Comparison of ENCODE assay signal across 22 cellular contexts in genomic region chr1:190124068-190124467, GRCh38.
DNase-seq lines count a peak whose midpoint lies in the region; ATAC-seq and TF ChIP-seq lines count a peak whose summit lies in the region.
"Had no signal": no experiment of that assay in that cellular context is flagged by ENCODE, and none has a peak within 500 bp of the region (broad histone marks: within the 10 kb centered on the region; RNA-seq: fewer than 3 reads in every experiment).

No MANE protein-coding gene starts in this region.

- H2AK5ac ChIP-seq in neuronal stem cell (ENCODE audit: low read depth, low read length), result no peak overlapping the region

- H3K18ac ChIP-seq in neuronal stem cell (ENCODE audit: low read length), result no peak overlapping the region

- H3K27me3 Mint-ChIP-seq in CD14-positive monocyte (ENCODE audit: low read depth in 3 of 3), result peaks cover 0 to 2% (median 0%) of the 10 kb centered on the region in 3 donors
- no peaks in the 10 kb centered on the region for H3K27me3 Mint-ChIP-seq in activated T-cell treated with anti-CD3 and anti-CD28 coated beads, Interleukin-2, amount 50 U/mL, for 4 hours (ENCODE audit: low read depth)
- H3K27me3 Mint-ChIP-seq: activated B cell treated with CpG ODN at 0.5 μM for 24 hours; activated CD4-positive, alpha-beta memory T cell treated with anti-CD3 and anti-CD28 coated beads, Interleukin-2, amount 10 ng/mL, durations not matched to agents 7 days and 5 days; dendritic cell treated with granulocyte-macrophage colony-stimulating factor and Interleukin-4, amounts not matched to agents 40 ng/mL and 50 ng/mL, for 4 days; memory B cell had no signal

- no peak overlapping the region for H4K91ac ChIP-seq in neuronal stem cell (ENCODE audit: low read depth, low read length, poor library complexity)

- peak overlapping the region; percentile 34 for H2AFZ ChIP-seq in neuronal stem cell (ENCODE audit: low read length)

- no peak overlapping the region for H3K9ac ChIP-seq in neuronal stem cell (ENCODE audit: low read depth, low read length, poor library complexity)
- H3K9ac ChIP-seq: SK-N-SH had no signal

- peak; percentile 16 for DNase-seq in ELR (ENCODE audit: low read depth)
- peak; percentile 64 for DNase-seq in NCI-H69 (lab: John Stamatoyannopoulos, UW)
- DNase-seq in brain microvascular endothelial cell, result no peak
- DNase-seq in neuronal stem cell (ENCODE audit: low spot score), result no peak
- no peak for DNase-seq in CD14-positive monocyte (ENCODE audit: low spot score)
- no peak for DNase-seq in activated T-cell treated with anti-CD3 and anti-CD28 coated beads, Interleukin-2, amount 50 U/mL, for 4 hours
- DNase-seq: activated B cell treated with CpG ODN at 0.5 μM for 24 hours; activated CD4-positive, alpha-beta memory T cell treated with anti-CD3 and anti-CD28 coated beads, Interleukin-2, amount 10 ng/mL, durations not matched to agents 7 days and 5 days; activated gamma-delta T cell; head of caudate nucleus; MM.1S; NCI-H1694 treated with DMSO at 0.1 percent for 48 hours; pancreas; right lobe of liver; RPMI8226; SK-N-SH; stomach had no signal

- no peaks in the 10 kb centered on the region for H3K9me3 ChIP-seq in neuronal stem cell (replicated peaks in 1 of 2; ENCODE audit: control insufficient read depth in 2 of 2, insufficient read depth in 1 of 2, low read depth in 1 of 2, low read length in 2 of 2)
- H3K9me3 ChIP-seq: pancreas, right lobe of liver, SK-N-SH, stomach, tibial nerve had no signal

- no peak overlapping the region for H2BK120ac ChIP-seq in neuronal stem cell (ENCODE audit: low read depth, low read length)

- WGBS in neuronal stem cell (ENCODE audit: extremely low coverage in 2 of 2, insufficient read length in 2 of 2, insufficient replicate concordance in 1 of 2), 2 donors, result no CpG with 5 or more reads among the region's 3 CpGs

- H3K4me3 ChIP-seq in brain microvascular endothelial cell (ENCODE audit: low read depth, low read length) (no peak overlapping the region), neuronal stem cell (ENCODE audit: low read length in 2 of 2) (no peak overlapping the region)
- H3K4me3 ChIP-seq: pancreas, right lobe of liver, stomach, tibial nerve had no signal

- H2BK12ac ChIP-seq in neuronal stem cell (ENCODE audit: low read length), result no peak overlapping the region

- H3K4me1 ChIP-seq in neuronal stem cell (ENCODE audit: control insufficient read depth in 2 of 2, insufficient read depth in 1 of 2, low read depth in 1 of 2, low read length in 2 of 2), result no peaks in the 10 kb centered on the region
- H3K4me1 ChIP-seq: pancreas, right lobe of liver, stomach, tibial nerve had no signal

- H3K79me1 ChIP-seq in neuronal stem cell (ENCODE audit: low read depth, low read length), result no peaks in the 10 kb centered on the region

- H3K9me3 Mint-ChIP-seq in CD14-positive monocyte, result peaks cover 0 to 3% (median 0%) of the 10 kb centered on the region in 7 donors
- peaks cover 6% of the 10 kb centered on the region for H3K9me3 Mint-ChIP-seq in activated T-cell treated with anti-CD3 and anti-CD28 coated beads, Interleukin-2, amount 50 U/mL, for 4 hours
- H3K9me3 Mint-ChIP-seq: dendritic cell treated with granulocyte-macrophage colony-stimulating factor and Interleukin-4, amounts not matched to agents 40 ng/mL and 50 ng/mL, for 4 days had no signal

- no peak overlapping the region for H3K27ac Mint-ChIP-seq in CD14-positive monocyte
- H3K27ac Mint-ChIP-seq: activated B cell treated with CpG ODN at 0.5 μM for 24 hours; activated CD4-positive, alpha-beta memory T cell treated with anti-CD3 and anti-CD28 coated beads, Interleukin-2, amount 10 ng/mL, durations not matched to agents 7 days and 5 days; dendritic cell treated with granulocyte-macrophage colony-stimulating factor and Interleukin-4, amounts not matched to agents 40 ng/mL and 50 ng/mL, for 4 days; memory B cell; T-helper 2 cell treated with Interferon-gamma antibody and Interleukin-4, amounts not matched to agents 5 μg/mL and 100 μg/mL, for 36 hours had no signal

- H3K36me3 Mint-ChIP-seq in CD14-positive monocyte, result no peaks in the 10 kb centered on the region
- H3K36me3 Mint-ChIP-seq in activated T-cell treated with anti-CD3 and anti-CD28 coated beads, Interleukin-2, amount 50 U/mL, for 4 hours (ENCODE audit: insufficient read depth), result no peaks in the 10 kb centered on the region
- H3K36me3 Mint-ChIP-seq: memory B cell had no signal

- H3K14ac ChIP-seq in neuronal stem cell (ENCODE audit: low read length), result no peak overlapping the region

- TF ChIP-seq CTCF in brain microvascular endothelial cell (IDR thresholded peaks at IDR 0.05; ENCODE audit: low read depth, low read length, missing control alignments), result peak; percentile 35
- TF ChIP-seq CTCF in CD14-positive monocyte (IDR thresholded peaks at IDR 0.05), result no peak

- no peak overlapping the region for H3K4ac ChIP-seq in neuronal stem cell (ENCODE audit: low read length)

- in situ Hi-C loops in brain microvascular endothelial cell (cut with HindIII; ENCODE audit: low pct_ligation_motif_present, low sequenced_read_pairs), result no loop called here

- no peak overlapping the region for H2BK5ac ChIP-seq in neuronal stem cell (ENCODE audit: low read length)

- intact Hi-C loops in CD14-positive monocyte (cut with micrococcal nuclease), result no loop called here

- H3K27me3 ChIP-seq in brain microvascular endothelial cell (replicated peaks) (no peaks in the 10 kb centered on the region), neuronal stem cell (ENCODE audit: control insufficient read depth in 3 of 3, insufficient read depth in 3 of 3, low read depth in 1 of 3, low read length in 3 of 3) (no peaks in the 10 kb centered on the region)
- H3K27me3 ChIP-seq: pancreas, right lobe of liver, stomach, tibial nerve had no signal

- H3K4me1 Mint-ChIP-seq in CD14-positive monocyte, result no peaks in the 10 kb centered on the region
- H3K4me1 Mint-ChIP-seq in activated T-cell treated with anti-CD3 and anti-CD28 coated beads, Interleukin-2, amount 50 U/mL, for 4 hours (ENCODE audit: low read depth), result no peaks in the 10 kb centered on the region
- H3K4me1 Mint-ChIP-seq: activated B cell treated with CpG ODN at 0.5 μM for 24 hours; activated CD4-positive, alpha-beta memory T cell treated with anti-CD3 and anti-CD28 coated beads, Interleukin-2, amount 10 ng/mL, durations not matched to agents 7 days and 5 days; memory B cell had no signal

- H2BK15ac ChIP-seq in neuronal stem cell (ENCODE audit: low read length), result no peak overlapping the region

- no peak overlapping the region for H3K4me2 ChIP-seq in neuronal stem cell (ENCODE audit: insufficient read depth, low read length, poor library complexity, severe bottlenecking)
- H3K4me2 ChIP-seq: SK-N-SH had no signal

- H3K27ac ChIP-seq in brain microvascular endothelial cell (no peak overlapping the region), neuronal stem cell (replicated peaks; ENCODE audit: low read length) (no peak overlapping the region)
- H3K27ac ChIP-seq: pancreas, right lobe of liver, stomach, tibial nerve had no signal

- no peak overlapping the region for H3K23ac ChIP-seq in neuronal stem cell (ENCODE audit: low read depth, low read length, poor library complexity)

- ATAC-seq in HG03097 (IDR thresholded peaks at IDR 0.05; ENCODE audit: low FRiP score, unreplicated experiment), result no peak
- ATAC-seq in activated T-cell treated with anti-CD3 and anti-CD28 coated beads, Interleukin-2, amount 50 U/mL, for 4 hours, result no peak
- ATAC-seq: pancreas, right lobe of liver had no signal

- H4K8ac ChIP-seq in neuronal stem cell (ENCODE audit: low read depth, low read length), result no peak overlapping the region

- no peaks in the 10 kb centered on the region for H3K36me3 ChIP-seq in brain microvascular endothelial cell (replicated peaks)
- H3K36me3 ChIP-seq in neuronal stem cell (replicated peaks in 1 of 2; ENCODE audit: control insufficient read depth in 2 of 2, insufficient read depth in 2 of 2, low read length in 2 of 2), result no peaks in the 10 kb centered on the region
- H3K36me3 ChIP-seq: pancreas, right lobe of liver, stomach, tibial nerve had no signal

- no peak overlapping the region for H3K4me3 Mint-ChIP-seq in CD14-positive monocyte
- H3K4me3 Mint-ChIP-seq in activated T-cell treated with anti-CD3 and anti-CD28 coated beads, Interleukin-2, amount 50 U/mL, for 4 hours, result no peak overlapping the region
- H3K4me3 Mint-ChIP-seq: activated B cell treated with CpG ODN at 0.5 μM for 24 hours; activated CD4-positive, alpha-beta memory T cell treated with anti-CD3 and anti-CD28 coated beads, Interleukin-2, amount 10 ng/mL, durations not matched to agents 7 days and 5 days; dendritic cell treated with granulocyte-macrophage colony-stimulating factor and Interleukin-4, amounts not matched to agents 40 ng/mL and 50 ng/mL, for 4 days; memory B cell; T-helper 2 cell treated with Interferon-gamma antibody and Interleukin-4, amounts not matched to agents 5 μg/mL and 100 μg/mL, for 36 hours had no signal

Comparison
In these comparisons a context has a peak if more than half of its experiments do, and no peak if none do; other contexts are left out.
1. DNase-seq: peak in ELR (single experiment) and NCI-H69 (single experiment); none in brain microvascular endothelial cell (single experiment), neuronal stem cell (single experiment), CD14-positive monocyte (single experiment) and activated T-cell treated with anti-CD3 and anti-CD28 coated beads, Interleukin-2, amount 50 U/mL, for 4 hours (single experiment).